In the genomic region with DNA sequence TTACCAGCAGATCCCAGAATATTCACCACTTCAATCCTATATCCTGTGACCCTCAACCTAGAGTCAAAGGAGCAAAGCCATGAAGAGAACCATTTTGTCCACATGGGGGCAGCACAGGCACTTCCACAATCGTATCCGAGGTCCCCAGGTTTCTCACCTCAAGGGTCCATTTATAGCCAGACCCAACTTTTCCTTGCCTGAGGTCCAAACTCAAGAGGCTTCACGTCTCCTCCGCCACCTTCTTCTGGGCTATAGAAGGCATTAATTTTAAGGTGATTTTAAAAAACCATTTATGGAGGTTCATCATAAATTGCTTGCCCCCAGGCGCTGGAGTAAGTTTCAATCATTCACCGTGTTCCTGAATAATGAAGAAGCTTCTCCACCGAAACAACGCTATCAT, we compare ENCODE assay signal across 1 cellular context.
TF ChIP-seq lines count a peak whose summit lies in the region.

No MANE protein-coding gene starts in this region.

TF ChIP-seq in K562, 482 proteins besides CTCF, POLR2A, EP300 and RAD21 (continued from another document):
- TF ChIP-seq, protein P1, sequence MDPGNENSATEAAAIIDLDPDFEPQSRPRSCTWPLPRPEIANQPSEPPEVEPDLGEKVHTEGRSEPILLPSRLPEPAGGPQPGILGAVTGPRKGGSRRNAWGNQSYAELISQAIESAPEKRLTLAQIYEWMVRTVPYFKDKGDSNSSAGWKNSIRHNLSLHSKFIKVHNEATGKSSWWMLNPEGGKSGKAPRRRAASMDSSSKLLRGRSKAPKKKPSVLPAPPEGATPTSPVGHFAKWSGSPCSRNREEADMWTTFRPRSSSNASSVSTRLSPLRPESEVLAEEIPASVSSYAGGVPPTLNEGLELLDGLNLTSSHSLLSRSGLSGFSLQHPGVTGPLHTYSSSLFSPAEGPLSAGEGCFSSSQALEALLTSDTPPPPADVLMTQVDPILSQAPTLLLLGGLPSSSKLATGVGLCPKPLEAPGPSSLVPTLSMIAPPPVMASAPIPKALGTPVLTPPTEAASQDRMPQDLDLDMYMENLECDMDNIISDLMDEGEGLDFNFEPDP (CRISPR knock-in tag; IDR thresholded peaks at IDR 0.05): no peak
- TF ChIP-seq CBX1 (IDR thresholded peaks at IDR 0.05; ENCODE audit: low read depth) (no peak), ZNF23 (CRISPR knock-in tag; IDR thresholded peaks at IDR 0.05) (no peak), POU5F1 (IDR thresholded peaks at IDR 0.05; ENCODE audit: borderline replicate concordance, low read depth, low read length, partially characterized antibody) (no peak), SMC3 (conservative IDR thresholded peaks at IDR 0.05; ENCODE audit: insufficient read depth, low read depth, low read length) (peak; percentile 79), NR2C2 (CRISPR knock-in tag; IDR thresholded peaks at IDR 0.05) (no peak), NR2C2 (tag; IDR thresholded peaks at IDR 0.05) (peak; percentile 43; the same call in 1 of the 2 replicates), CREM (IDR thresholded peaks at IDR 0.05; ENCODE audit: low read depth) (no peak), CBX3 (IDR thresholded peaks at IDR 0.05; ENCODE audit: borderline replicate concordance in 1 of 2, low read length in 2 of 2) (0 out of 3 replicates have a peak, but pooled peaks of 1 of the 2 experiments have one; percentile 45), PHF21A (IDR thresholded peaks at IDR 0.05; ENCODE audit: borderline replicate concordance, low read depth) (no peak), ZNF175 (CRISPR knock-in tag; IDR thresholded peaks at IDR 0.05; ENCODE audit: low read depth) (no peak), ZFP1 (CRISPR knock-in tag; IDR thresholded peaks at IDR 0.05) (no peak), PTBP1 (IDR thresholded peaks at IDR 0.05; ENCODE audit: low read depth, low read length) (no peak), SP1 (CRISPR knock-in tag; IDR thresholded peaks at IDR 0.05) (0 out of 2 replicates have a peak, but pooled peaks have one; percentile 22), CC2D1A (IDR thresholded peaks at IDR 0.05) (0 out of 2 replicates have a peak, but pooled peaks have one; percentile 16), MIER1 (IDR thresholded peaks at IDR 0.05; ENCODE audit: low read depth) (no peak), YBX1 (IDR thresholded peaks at IDR 0.05) (no peak), SPI1 (IDR thresholded peaks at IDR 0.05; ENCODE audit: borderline replicate concordance, low read depth, low read length) (0 out of 2 replicates have a peak, but pooled peaks have one; percentile 29), ZNF165 (CRISPR knock-in tag; IDR thresholded peaks at IDR 0.05; ENCODE audit: borderline replicate concordance) (no peak), ZNF134 (CRISPR knock-in tag; conservative IDR thresholded peaks at IDR 0.05) (no peak), ZNF57 (CRISPR knock-in tag; IDR thresholded peaks at IDR 0.05) (no peak), ZNF354B (CRISPR knock-in tag; IDR thresholded peaks at IDR 0.05) (no peak), ZC3H11A (IDR thresholded peaks at IDR 0.05; ENCODE audit: low read depth, low read length) (0 out of 2 replicates have a peak, but pooled peaks have one; percentile 31), IRF2 (CRISPR knock-in tag; IDR thresholded peaks at IDR 0.05) (no peak), RFX7 (CRISPR knock-in tag; IDR thresholded peaks at IDR 0.05) (no peak), ZNF212 (CRISPR knock-in tag; IDR thresholded peaks at IDR 0.05) (no peak), ETV5 (CRISPR knock-in tag; IDR thresholded peaks at IDR 0.05; ENCODE audit: low read depth) (no peak), MAZ (CRISPR knock-in tag; conservative IDR thresholded peaks at IDR 0.05 in 1 of 2, IDR thresholded peaks at IDR 0.05 in 1 of 2) (no peak)
- TF ChIP-seq, protein P2, sequence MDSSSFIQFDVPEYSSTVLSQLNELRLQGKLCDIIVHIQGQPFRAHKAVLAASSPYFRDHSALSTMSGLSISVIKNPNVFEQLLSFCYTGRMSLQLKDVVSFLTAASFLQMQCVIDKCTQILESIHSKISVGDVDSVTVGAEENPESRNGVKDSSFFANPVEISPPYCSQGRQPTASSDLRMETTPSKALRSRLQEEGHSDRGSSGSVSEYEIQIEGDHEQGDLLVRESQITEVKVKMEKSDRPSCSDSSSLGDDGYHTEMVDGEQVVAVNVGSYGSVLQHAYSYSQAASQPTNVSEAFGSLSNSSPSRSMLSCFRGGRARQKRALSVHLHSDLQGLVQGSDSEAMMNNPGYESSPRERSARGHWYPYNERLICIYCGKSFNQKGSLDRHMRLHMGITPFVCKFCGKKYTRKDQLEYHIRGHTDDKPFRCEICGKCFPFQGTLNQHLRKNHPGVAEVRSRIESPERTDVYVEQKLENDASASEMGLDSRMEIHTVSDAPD (CRISPR knock-in tag; IDR thresholded peaks at IDR 0.05): no peak
- TF ChIP-seq, protein P3, sequence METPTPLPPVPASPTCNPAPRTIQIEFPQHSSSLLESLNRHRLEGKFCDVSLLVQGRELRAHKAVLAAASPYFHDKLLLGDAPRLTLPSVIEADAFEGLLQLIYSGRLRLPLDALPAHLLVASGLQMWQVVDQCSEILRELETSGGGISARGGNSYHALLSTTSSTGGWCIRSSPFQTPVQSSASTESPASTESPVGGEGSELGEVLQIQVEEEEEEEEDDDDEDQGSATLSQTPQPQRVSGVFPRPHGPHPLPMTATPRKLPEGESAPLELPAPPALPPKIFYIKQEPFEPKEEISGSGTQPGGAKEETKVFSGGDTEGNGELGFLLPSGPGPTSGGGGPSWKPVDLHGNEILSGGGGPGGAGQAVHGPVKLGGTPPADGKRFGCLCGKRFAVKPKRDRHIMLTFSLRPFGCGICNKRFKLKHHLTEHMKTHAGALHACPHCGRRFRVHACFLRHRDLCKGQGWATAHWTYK (CRISPR knock-in tag; IDR thresholded peaks at IDR 0.05): no peak
- TF ChIP-seq, protein P4, sequence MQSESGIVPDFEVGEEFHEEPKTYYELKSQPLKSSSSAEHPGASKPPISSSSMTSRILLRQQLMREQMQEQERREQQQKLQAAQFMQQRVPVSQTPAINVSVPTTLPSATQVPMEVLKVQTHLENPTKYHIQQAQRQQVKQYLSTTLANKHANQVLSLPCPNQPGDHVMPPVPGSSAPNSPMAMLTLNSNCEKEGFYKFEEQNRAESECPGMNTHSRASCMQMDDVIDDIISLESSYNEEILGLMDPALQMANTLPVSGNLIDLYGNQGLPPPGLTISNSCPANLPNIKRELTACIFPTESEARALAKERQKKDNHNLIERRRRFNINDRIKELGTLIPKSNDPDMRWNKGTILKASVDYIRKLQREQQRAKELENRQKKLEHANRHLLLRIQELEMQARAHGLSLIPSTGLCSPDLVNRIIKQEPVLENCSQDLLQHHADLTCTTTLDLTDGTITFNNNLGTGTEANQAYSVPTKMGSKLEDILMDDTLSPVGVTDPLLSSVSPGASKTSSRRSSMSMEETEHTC (IDR thresholded peaks at IDR 0.05): no peak
- TF ChIP-seq, protein P5, sequence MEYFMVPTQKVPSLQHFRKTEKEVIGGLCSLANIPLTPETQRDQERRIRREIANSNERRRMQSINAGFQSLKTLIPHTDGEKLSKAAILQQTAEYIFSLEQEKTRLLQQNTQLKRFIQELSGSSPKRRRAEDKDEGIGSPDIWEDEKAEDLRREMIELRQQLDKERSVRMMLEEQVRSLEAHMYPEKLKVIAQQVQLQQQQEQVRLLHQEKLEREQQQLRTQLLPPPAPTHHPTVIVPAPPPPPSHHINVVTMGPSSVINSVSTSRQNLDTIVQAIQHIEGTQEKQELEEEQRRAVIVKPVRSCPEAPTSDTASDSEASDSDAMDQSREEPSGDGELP (CRISPR knock-in tag; IDR thresholded peaks at IDR 0.05; ENCODE audit: borderline replicate concordance): no peak
- TF ChIP-seq, protein P6, sequence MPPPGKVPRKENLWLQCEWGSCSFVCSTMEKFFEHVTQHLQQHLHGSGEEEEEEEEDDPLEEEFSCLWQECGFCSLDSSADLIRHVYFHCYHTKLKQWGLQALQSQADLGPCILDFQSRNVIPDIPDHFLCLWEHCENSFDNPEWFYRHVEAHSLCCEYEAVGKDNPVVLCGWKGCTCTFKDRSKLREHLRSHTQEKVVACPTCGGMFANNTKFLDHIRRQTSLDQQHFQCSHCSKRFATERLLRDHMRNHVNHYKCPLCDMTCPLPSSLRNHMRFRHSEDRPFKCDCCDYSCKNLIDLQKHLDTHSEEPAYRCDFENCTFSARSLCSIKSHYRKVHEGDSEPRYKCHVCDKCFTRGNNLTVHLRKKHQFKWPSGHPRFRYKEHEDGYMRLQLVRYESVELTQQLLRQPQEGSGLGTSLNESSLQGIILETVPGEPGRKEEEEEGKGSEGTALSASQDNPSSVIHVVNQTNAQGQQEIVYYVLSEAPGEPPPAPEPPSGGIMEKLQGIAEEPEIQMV (tag; conservative IDR thresholded peaks at IDR 0.05; ENCODE audit: low read depth): no peak
- TF ChIP-seq, protein P7, sequence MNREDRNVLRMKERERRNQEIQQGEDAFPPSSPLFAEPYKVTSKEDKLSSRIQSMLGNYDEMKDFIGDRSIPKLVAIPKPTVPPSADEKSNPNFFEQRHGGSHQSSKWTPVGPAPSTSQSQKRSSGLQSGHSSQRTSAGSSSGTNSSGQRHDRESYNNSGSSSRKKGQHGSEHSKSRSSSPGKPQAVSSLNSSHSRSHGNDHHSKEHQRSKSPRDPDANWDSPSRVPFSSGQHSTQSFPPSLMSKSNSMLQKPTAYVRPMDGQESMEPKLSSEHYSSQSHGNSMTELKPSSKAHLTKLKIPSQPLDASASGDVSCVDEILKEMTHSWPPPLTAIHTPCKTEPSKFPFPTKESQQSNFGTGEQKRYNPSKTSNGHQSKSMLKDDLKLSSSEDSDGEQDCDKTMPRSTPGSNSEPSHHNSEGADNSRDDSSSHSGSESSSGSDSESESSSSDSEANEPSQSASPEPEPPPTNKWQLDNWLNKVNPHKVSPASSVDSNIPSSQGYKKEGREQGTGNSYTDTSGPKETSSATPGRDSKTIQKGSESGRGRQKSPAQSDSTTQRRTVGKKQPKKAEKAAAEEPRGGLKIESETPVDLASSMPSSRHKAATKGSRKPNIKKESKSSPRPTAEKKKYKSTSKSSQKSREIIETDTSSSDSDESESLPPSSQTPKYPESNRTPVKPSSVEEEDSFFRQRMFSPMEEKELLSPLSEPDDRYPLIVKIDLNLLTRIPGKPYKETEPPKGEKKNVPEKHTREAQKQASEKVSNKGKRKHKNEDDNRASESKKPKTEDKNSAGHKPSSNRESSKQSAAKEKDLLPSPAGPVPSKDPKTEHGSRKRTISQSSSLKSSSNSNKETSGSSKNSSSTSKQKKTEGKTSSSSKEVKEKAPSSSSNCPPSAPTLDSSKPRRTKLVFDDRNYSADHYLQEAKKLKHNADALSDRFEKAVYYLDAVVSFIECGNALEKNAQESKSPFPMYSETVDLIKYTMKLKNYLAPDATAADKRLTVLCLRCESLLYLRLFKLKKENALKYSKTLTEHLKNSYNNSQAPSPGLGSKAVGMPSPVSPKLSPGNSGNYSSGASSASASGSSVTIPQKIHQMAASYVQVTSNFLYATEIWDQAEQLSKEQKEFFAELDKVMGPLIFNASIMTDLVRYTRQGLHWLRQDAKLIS (CRISPR knock-in tag; IDR thresholded peaks at IDR 0.05): no peak
- TF ChIP-seq, protein P8, sequence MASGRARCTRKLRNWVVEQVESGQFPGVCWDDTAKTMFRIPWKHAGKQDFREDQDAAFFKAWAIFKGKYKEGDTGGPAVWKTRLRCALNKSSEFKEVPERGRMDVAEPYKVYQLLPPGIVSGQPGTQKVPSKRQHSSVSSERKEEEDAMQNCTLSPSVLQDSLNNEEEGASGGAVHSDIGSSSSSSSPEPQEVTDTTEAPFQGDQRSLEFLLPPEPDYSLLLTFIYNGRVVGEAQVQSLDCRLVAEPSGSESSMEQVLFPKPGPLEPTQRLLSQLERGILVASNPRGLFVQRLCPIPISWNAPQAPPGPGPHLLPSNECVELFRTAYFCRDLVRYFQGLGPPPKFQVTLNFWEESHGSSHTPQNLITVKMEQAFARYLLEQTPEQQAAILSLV (tag; IDR thresholded peaks at IDR 0.05): no peak
- TF ChIP-seq, protein P9, sequence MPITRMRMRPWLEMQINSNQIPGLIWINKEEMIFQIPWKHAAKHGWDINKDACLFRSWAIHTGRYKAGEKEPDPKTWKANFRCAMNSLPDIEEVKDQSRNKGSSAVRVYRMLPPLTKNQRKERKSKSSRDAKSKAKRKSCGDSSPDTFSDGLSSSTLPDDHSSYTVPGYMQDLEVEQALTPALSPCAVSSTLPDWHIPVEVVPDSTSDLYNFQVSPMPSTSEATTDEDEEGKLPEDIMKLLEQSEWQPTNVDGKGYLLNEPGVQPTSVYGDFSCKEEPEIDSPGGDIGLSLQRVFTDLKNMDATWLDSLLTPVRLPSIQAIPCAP (CRISPR knock-in tag; IDR thresholded peaks at IDR 0.05; ENCODE audit: borderline replicate concordance): no peak
